16 cellular contexts compared by ENCODE assay signal in the genomic region with DNA sequence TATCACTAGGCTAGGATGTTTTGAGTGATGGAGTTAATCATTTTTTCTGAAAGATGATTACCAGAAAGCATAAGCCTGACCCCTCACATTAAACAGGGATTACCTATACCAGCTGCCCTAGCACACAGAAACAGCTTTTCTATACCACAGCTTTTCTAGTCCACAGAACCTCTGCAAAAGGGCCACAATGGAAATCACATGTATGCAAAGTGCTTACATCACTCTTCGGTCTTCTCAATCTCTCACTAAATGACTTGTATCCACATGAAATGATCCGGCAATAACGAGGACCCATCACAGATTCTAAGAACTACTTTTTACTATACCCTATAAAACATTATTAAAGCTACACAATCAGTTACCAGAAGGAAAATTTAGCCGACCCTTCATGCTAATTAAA.
"Had no signal": no experiment of that assay in that cellular context is flagged by ENCODE, and none has a peak within 500 bp of the region (broad histone marks: within the 10 kb centered on the region; RNA-seq: fewer than 3 reads in every experiment).

No MANE protein-coding gene starts in this region.

- H3K27ac ChIP-seq: spleen, suprapubic skin, upper lobe of left lung had no signal

- H3K27me3 ChIP-seq: spleen, suprapubic skin, upper lobe of left lung had no signal

- H3K9me3 Mint-ChIP-seq: activated naive CD4-positive, alpha-beta T cell treated with anti-CD3 and anti-CD28 coated beads for 36 hours; endodermal cell had no signal

- H3K4me3 Mint-ChIP-seq: activated naive CD4-positive, alpha-beta T cell treated with anti-CD3 and anti-CD28 coated beads for 36 hours had no signal

- H3K27ac Mint-ChIP-seq: activated CD8-positive, alpha-beta memory T cell treated with anti-CD3 and anti-CD28 coated beads, Interleukin-2, amount 10 ng/mL, durations not matched to agents 7 days and 5 days; activated naive CD4-positive, alpha-beta T cell treated with anti-CD3 and anti-CD28 coated beads for 36 hours; endodermal cell had no signal

- H3K4me3 ChIP-seq: lung, spleen, suprapubic skin, upper lobe of left lung had no signal

- ATAC-seq: activated CD4-positive, CD25-positive, alpha-beta regulatory T cell treated with anti-CD3 and anti-CD28 coated beads, Interleukin-2, amount 50 U/mL, for 24 hours; activated CD8-positive, alpha-beta memory T cell treated with anti-CD3 and anti-CD28 coated beads, Interleukin-2, amount 10 ng/mL, durations not matched to agents 7 days and 5 days; left cardiac atrium; sciatic nerve had no signal

- H3K9me3 ChIP-seq: spleen, suprapubic skin, upper lobe of left lung had no signal

- DNase-seq: activated CD4-positive, alpha-beta T cell treated with anti-CD3 and anti-CD28 coated beads, Interleukin-2, amount 50 U/mL, for 48 hours; activated CD8-positive, alpha-beta memory T cell treated with anti-CD3 and anti-CD28 coated beads, Interleukin-2, amount 10 ng/mL, durations not matched to agents 7 days and 5 days; activated naive CD4-positive, alpha-beta T cell treated with anti-CD3 and anti-CD28 coated beads for 36 hours; amniotic stem cell; endodermal cell; erythroblast; hypothalamus; left cardiac atrium; spleen; stimulated activated CD4-positive, alpha-beta T cell treated with anti-CD3 and anti-CD28 coated beads, Interleukin-2, amount 100 ng/mL, for 24 hours; stimulated activated naive CD4-positive, alpha-beta T cell; upper lobe of left lung had no signal
